34 cellular contexts compared by ENCODE assay signal in genomic region chr1:110566836-110567235, GRCh38. TPM values are rescaled to one million over a fixed set of nuclear protein-coding genes. Genes with fewer than 3 reads are reported as not detected.
"Had no signal": no experiment of that assay in that cellular context is flagged by ENCODE, and none has a peak within 500 bp of the region (broad histone marks: within the 10 kb centered on the region; RNA-seq: fewer than 3 reads in every experiment).

No MANE protein-coding gene starts in this region.

- H3K36me3 Mint-ChIP-seq: mesothelial cell of epicardium, naive B cell had no signal

- H3K4me1 Mint-ChIP-seq: mesothelial cell of epicardium, naive B cell had no signal

- H3K4me3 ChIP-seq: coronary artery, dorsolateral prefrontal cortex, esophagus squamous epithelium, gastrocnemius medialis, heart right ventricle, left lung, lower lobe of right lung, mucosa of descending colon had no signal

- H3K36me3 ChIP-seq: esophagus squamous epithelium, gastrocnemius medialis, heart right ventricle, left lung, lower lobe of right lung had no signal

- H3K27ac Mint-ChIP-seq: mesothelial cell of epicardium, naive B cell had no signal

- FAIRE-seq: colon, endometrium, islet of Langerhans, keratinocyte had no signal

- H3K9me3 ChIP-seq: esophagus squamous epithelium, gastrocnemius medialis, heart right ventricle, left lung, lower lobe of right lung, mucosa of descending colon had no signal

- DNase-seq: dermis blood vessel endothelial cell; dorsolateral prefrontal cortex; effector CD4-positive, alpha-beta T cell; effector memory CD4-positive, alpha-beta T cell; erythroblast; esophagus squamous epithelium; foreskin fibroblast; foreskin melanocyte; gastrocnemius medialis; glutamatergic neuron; head of caudate nucleus; heart right ventricle; hippocampal formation; left cardiac atrium; left lung; left ventricle myocardium superior; lower lobe of right lung; mesenchymal stem cell; mucosa of descending colon; naive B cell had no signal

- H3K4me1 ChIP-seq: esophagus squamous epithelium, gastrocnemius medialis, heart right ventricle, left lung, lower lobe of right lung had no signal

- H3K27me3 ChIP-seq: dorsolateral prefrontal cortex had no signal

- ATAC-seq: esophagus mucosa, gastrocnemius medialis, heart right ventricle, left cardiac atrium, left lung, left ventricle myocardium superior, lower lobe of right lung, mucosa of descending colon had no signal

- H3K4me3 Mint-ChIP-seq: mesothelial cell of epicardium, naive B cell had no signal

- H3K27ac ChIP-seq: coronary artery, epithelial cell of prostate, esophagus squamous epithelium, gastrocnemius medialis, heart right ventricle, left lung, lower lobe of right lung had no signal

- H3K9me3 Mint-ChIP-seq: mesothelial cell of epicardium, naive B cell had no signal

RNA-seq across cellular contexts. Expression of gene KCNA2, which starts 39.3 kb away (rescaled TPM):
- total RNA-seq: dermis blood vessel endothelial cell, glomerular endothelial cell, kidney epithelial cell, lung microvascular endothelial cell, myocyte had no signal

RNA-seq across cellular contexts. Expression of gene KCNA10, which starts 47.9 kb away (rescaled TPM):
- total RNA-seq: dermis blood vessel endothelial cell, esophagus mucosa, esophagus squamous epithelium, gastrocnemius medialis, glomerular endothelial cell, heart right ventricle, kidney epithelial cell, left cardiac atrium, left lung, left ventricle myocardium superior, lower leg skin, lower lobe of right lung, lung microvascular endothelial cell, mesenteric fat pad, mesothelial cell of epicardium, mucosa of descending colon, myocyte had no signal
- polyA plus RNA-seq: heart right ventricle, keratinocyte had no signal
